36 cellular contexts compared by ENCODE assay signal in the genomic region with DNA sequence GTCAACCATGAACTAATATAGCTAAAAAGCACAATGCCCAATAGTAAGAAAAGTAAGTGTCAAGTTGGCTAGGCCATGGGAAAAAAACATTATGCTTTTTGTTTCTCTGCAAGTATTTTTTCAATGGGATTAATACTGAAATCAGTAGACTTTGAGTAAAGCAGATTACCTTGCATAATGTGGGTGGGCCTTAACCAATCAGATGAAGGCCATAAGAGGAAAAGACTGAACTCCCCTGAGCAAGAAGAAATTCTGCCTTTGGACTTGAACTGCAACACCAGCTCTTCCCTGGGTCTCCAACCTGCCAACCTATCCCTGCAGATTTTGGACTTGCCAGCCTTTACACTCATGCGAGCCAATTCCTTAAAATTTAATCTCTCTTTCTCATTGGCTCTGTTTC. TPM values are rescaled to one million over a fixed set of nuclear protein-coding genes. Genes with fewer than 3 reads are reported as not detected.
"Had no signal": no experiment of that assay in that cellular context is flagged by ENCODE, and none has a peak within 500 bp of the region (broad histone marks: within the 10 kb centered on the region; RNA-seq: fewer than 3 reads in every experiment).

No MANE protein-coding gene starts in this region.

- H3K4me3 ChIP-seq: adrenal gland, ascending aorta, body of pancreas, breast epithelium, cardiac muscle cell had no signal

- H3K36me3 ChIP-seq: adrenal gland, ascending aorta, brain microvascular endothelial cell, breast epithelium, cardiac muscle cell had no signal

- H3K27me3 ChIP-seq: adrenal gland, ascending aorta, body of pancreas had no signal

- ATAC-seq: activated naive CD4-positive, alpha-beta T cell treated with anti-CD3 and anti-CD28 coated beads, Interleukin-2, amount 50 U/mL, for 72 hours; activated naive CD8-positive, alpha-beta T cell treated with anti-CD3 and anti-CD28 coated beads, Interleukin-2, amount 50 U/mL, for 24 hours; activated T-cell treated with anti-CD3 and anti-CD28 coated beads, Interleukin-2, amount 50 U/mL, for 4 hours; activated T-cell treated with anti-CD3 and anti-CD28 coated beads, Interleukin-2, amount 50 U/mL, for 72 hours; activated T-helper 17 cell treated with anti-CD3 and anti-CD28 coated beads, Interleukin-2, amount 50 U/mL, for 72 hours; body of pancreas had no signal

- H3K4me1 ChIP-seq: adrenal gland, ascending aorta, body of pancreas, breast epithelium had no signal

- DNase-seq: activated effector memory CD4-positive, alpha-beta T cell treated with anti-CD3 and anti-CD28 coated beads, Interleukin-2, amount 50 U/mL, for 16 hours; activated effector memory CD4-positive, alpha-beta T cell treated with Interleukin-2 at 50 U/mL for 16 hours; activated gamma-delta T cell; activated gamma-delta T cell treated with Interleukin-2 at 50 U/mL for 16 hours; activated naive CD4-positive, alpha-beta T cell; activated naive CD4-positive, alpha-beta T cell treated with anti-CD3 and anti-CD28 coated beads for 36 hours; activated naive CD4-positive, alpha-beta T cell treated with anti-CD3 and anti-CD28 coated beads, Interleukin-2, amount 10 ng/mL, durations not matched to agents 7 days and 5 days; activated naive CD4-positive, alpha-beta T cell treated with anti-CD3 and anti-CD28 coated beads, Interleukin-2, amount 50 U/mL, for 16 hours; activated naive CD4-positive, alpha-beta T cell treated with Interleukin-2 at 50 U/mL for 16 hours; activated naive CD8-positive, alpha-beta T cell treated with anti-CD3 and anti-CD28 coated beads for 36 hours; activated naive CD8-positive, alpha-beta T cell treated with anti-CD3 and anti-CD28 coated beads, Interleukin-2, amount 10 ng/mL, durations not matched to agents 7 days and 5 days; activated naive CD8-positive, alpha-beta T cell treated with anti-CD3 and anti-CD28 coated beads, Interleukin-2, amount 50 U/mL, for 24 hours; activated T-cell treated with anti-CD3 and anti-CD28 coated beads, Interleukin-2, amount 50 U/mL, for 24 hours; activated T-cell treated with anti-CD3 and anti-CD28 coated beads, Interleukin-2, amount 50 U/mL, for 4 hours; activated T-cell treated with anti-CD3 and anti-CD28 coated beads, Interleukin-2, amount 50 U/mL, for 48 hours; activated T-cell treated with anti-CD3 and anti-CD28 coated beads, Interleukin-2, amount 50 U/mL, for 72 hours; adrenal gland; amniotic stem cell; amygdala; anterior cingulate cortex; body of pancreas; brain microvascular endothelial cell; caudate nucleus; central memory CD4-positive, alpha-beta T cell; cerebellar nuclear complex had no signal

- H3K9me3 ChIP-seq: adrenal gland, body of pancreas had no signal

- FAIRE-seq: astrocyte, bronchial epithelial cell had no signal

- H3K27ac ChIP-seq: adrenal gland, ascending aorta, body of pancreas, brain microvascular endothelial cell, breast epithelium, cardiac muscle cell had no signal

RNA-seq across cellular contexts. Expression of a gene that starts 6.4 kb away (rescaled TPM):
- total RNA-seq: activated naive CD4-positive, alpha-beta T cell treated with anti-CD3 and anti-CD28 coated beads for 36 hours; activated naive CD4-positive, alpha-beta T cell treated with anti-CD3 and anti-CD28 coated beads, Interleukin-2, amount 50 U/mL, for 72 hours; activated naive CD8-positive, alpha-beta T cell treated with anti-CD3 and anti-CD28 coated beads for 36 hours; activated naive CD8-positive, alpha-beta T cell treated with anti-CD3 and anti-CD28 coated beads, Interleukin-2, amount 10 ng/mL, durations not matched to agents 7 days and 5 days; activated T-cell treated with anti-CD3 and anti-CD28 coated beads, Interleukin-2, amount 50 U/mL, for 4 hours; activated T-cell treated with anti-CD3 and anti-CD28 coated beads, Interleukin-2, amount 50 U/mL, for 72 hours; activated T-helper 1 cell treated with anti-CD3 and anti-CD28 coated beads, Interleukin-12 subunit alpha, Interleukin-12 subunit beta, Interleukin-2, Interleukin-4 antibody, amounts not matched to agents 30 ng/mL and 10 ng/mL and 1 ng/mL, durations not matched to agents 14 hours and 24 hours and 36 hours; activated T-helper 17 cell treated with anti-CD3 and anti-CD28 coated beads, Interleukin-2, amount 50 U/mL, for 72 hours; activated T-helper 2 cell treated with anti-CD3 and anti-CD28 coated beads, Interferon-gamma antibody, Interleukin-2, Interleukin-4, amounts not matched to agents 10 μg/mL and 5 μg/mL and 100 μg/mL, durations not matched to agents 14 hours and 24 hours and 36 hours; ascending aorta; astrocyte; bronchial epithelial cell; cardiac septum; chondrocyte had no signal

RNA-seq across cellular contexts. Expression of a gene that starts 51.3 kb away (rescaled TPM):
- total RNA-seq: body of pancreas had no signal
